In the genomic region with DNA sequence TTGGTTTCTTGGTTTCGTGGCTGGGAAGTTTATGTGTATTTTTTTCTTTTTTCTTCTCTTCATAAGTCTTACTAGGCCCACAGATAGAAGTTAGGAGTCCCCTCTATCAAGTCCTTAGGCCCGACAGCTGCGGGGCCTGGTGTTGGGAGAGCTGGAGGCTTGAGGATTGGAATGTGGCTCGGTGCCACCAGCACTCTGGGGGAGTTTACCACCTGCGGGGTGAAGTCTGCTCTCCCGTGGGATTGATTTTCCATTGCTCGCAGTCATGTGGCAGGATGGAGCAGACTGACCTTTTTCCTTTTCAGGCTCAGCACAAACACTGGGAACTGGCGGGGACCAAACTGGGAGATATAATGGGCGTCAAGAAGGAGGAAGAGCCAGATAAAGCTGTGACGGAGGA, we compare ENCODE assay signal across 23 cellular contexts. TPM values are rescaled to one million over a fixed set of nuclear protein-coding genes. Genes with fewer than 3 reads are reported as not detected.
"Had no signal": no experiment of that assay in that cellular context is flagged by ENCODE, and none has a peak within 500 bp of the region (broad histone marks: within the 10 kb centered on the region; RNA-seq: fewer than 3 reads in every experiment).

No MANE protein-coding gene starts in this region.

- ATAC-seq: HepG2 had no signal

- DNase-seq: IMR-90, Karpas-422, KG1, MM.1S, NCI-H1092 treated with DMSO at 0.1 percent for 48 hours, NCI-H1436, NCI-H187, NCI-H2029, NCI-H2081 treated with DMSO at 0.1 percent for 48 hours, NCI-H2171, NCI-H226, NCI-H446, NCI-H510A, NCI-H524 treated with DMSO at 0.1 percent for 48 hours, NCI-H69, NCI-H774, RPMI8226, SHP77, SK-N-SH, SW 1271 had no signal

- H3K9me3 ChIP-seq: SK-N-SH had no signal

- H3K4me2 ChIP-seq: SK-N-SH had no signal

- H3K9ac ChIP-seq: SK-N-SH had no signal

RNA-seq across cellular contexts. Expression of a gene that starts 38.2 kb away (rescaled TPM):
- total RNA-seq: HT1080, IMR-90, SK-MEL-5 had no signal
- polyA plus RNA-seq: IMR-90, SK-N-SH had no signal

RNA-seq across cellular contexts. Expression of a gene that starts 46.9 kb away (rescaled TPM):
- total RNA-seq: HT1080, IMR-90, SK-MEL-5 had no signal
- polyA plus RNA-seq: IMR-90, SK-N-SH had no signal
